In genomic region chr4:127610488-127610887, GRCh38 we compare ENCODE assay signal across 24 cellular contexts.
"Had no signal": no experiment of that assay in that cellular context is flagged by ENCODE, and none has a peak within 500 bp of the region (broad histone marks: within the 10 kb centered on the region; RNA-seq: fewer than 3 reads in every experiment).

No MANE protein-coding gene starts in this region.

- FAIRE-seq: colon, endothelial cell of umbilical vein had no signal

- H3K9me3 ChIP-seq: colonic mucosa, esophagus muscularis mucosa, esophagus squamous epithelium, gastrocnemius medialis, gastroesophageal sphincter, heart left ventricle, heart right ventricle had no signal

- H3K27me3 ChIP-seq: colonic mucosa, esophagus muscularis mucosa, gastrocnemius medialis, gastroesophageal sphincter, hepatocyte had no signal

- DNase-seq: colonic mucosa; cortex of kidney; dermis blood vessel endothelial cell; dorsolateral prefrontal cortex; effector CD4-positive, alpha-beta T cell; effector CD8-positive, alpha-beta T cell; effector memory CD8-positive, alpha-beta T cell; endodermal cell; erythroblast; esophagus squamous epithelium; foreskin fibroblast; foreskin melanocyte; gastrocnemius medialis; glutamatergic neuron; head of caudate nucleus; heart left ventricle; heart right ventricle had no signal

- H3K4me3 ChIP-seq: colonic mucosa, coronary artery, dorsolateral prefrontal cortex, esophagus muscularis mucosa, esophagus squamous epithelium, gastrocnemius medialis, gastroesophageal sphincter, heart left ventricle, heart right ventricle, hepatocyte had no signal

- H3K4me1 ChIP-seq: colonic mucosa, esophagus muscularis mucosa, esophagus squamous epithelium, gastrocnemius medialis, gastroesophageal sphincter, heart left ventricle, heart right ventricle had no signal

- ATAC-seq: effector memory CD8-positive, alpha-beta T cell; gastrocnemius medialis; gastroesophageal sphincter; heart left ventricle; heart right ventricle had no signal

- H3K27ac ChIP-seq: colonic mucosa, coronary artery, dorsolateral prefrontal cortex, epithelial cell of prostate, esophagus muscularis mucosa, esophagus squamous epithelium, gastrocnemius medialis, gastroesophageal sphincter, heart left ventricle, heart right ventricle, hepatocyte had no signal

- H3K36me3 ChIP-seq: colonic mucosa, esophagus muscularis mucosa, esophagus squamous epithelium, gastrocnemius medialis, gastroesophageal sphincter, heart left ventricle, heart right ventricle had no signal
